8 cellular contexts compared by ENCODE assay signal in the genomic region with DNA sequence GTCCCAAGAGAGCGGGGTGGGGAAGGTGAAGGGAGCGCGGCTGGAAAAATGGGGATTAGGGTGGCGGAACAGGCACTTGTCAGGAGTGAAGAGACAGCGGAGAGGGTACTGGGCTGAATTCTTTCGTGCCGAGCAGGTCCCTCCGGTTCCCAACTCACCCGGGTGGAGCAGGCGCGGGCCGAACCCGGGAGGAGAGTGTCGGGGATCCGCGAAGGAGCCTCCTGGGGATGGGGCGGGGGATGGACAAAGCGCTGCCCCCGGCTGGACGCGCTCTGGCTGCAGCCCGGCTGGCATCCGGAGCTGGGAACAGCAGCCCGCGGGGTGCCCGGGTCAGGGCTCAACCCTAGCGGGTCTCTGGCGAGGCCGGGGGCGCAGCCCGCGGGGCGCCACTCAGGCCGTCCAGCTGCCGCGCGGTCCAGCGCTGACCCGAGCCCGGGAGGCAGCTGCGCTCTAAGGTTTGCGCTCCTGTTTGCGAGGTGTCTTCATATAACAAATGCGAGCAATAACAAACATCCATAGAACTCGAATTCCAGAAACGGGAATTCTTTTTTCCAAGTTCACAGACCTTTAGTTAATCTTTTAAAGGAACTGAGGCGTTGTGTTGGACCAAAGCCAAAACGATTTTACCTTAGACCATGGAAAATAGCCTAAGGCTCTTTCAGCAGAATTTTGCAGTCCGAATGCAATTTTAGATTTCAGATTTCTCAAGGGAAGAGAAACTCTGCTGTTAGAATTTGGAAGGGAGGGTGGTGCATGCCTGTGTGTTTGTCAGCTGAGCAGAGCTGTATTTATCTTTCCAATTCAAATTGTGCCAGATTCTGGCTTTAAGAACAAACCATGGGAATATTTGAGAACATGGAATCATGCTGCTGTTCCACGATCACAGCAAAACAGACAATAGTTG. TPM values are rescaled to one million over a fixed set of nuclear protein-coding genes. Genes with fewer than 3 reads are reported as not detected.
A peak's percentile ranks its signal among the peaks of the same experiment; 100 is the strongest.
DNase-seq lines count a peak whose midpoint lies in the region; ATAC-seq and TF ChIP-seq lines count a peak whose summit lies in the region.

No MANE protein-coding gene starts in this region.

- H3K36me3 Mint-ChIP-seq in glutamatergic neuron (ENCODE audit: unreplicated experiment) (no peaks in the 10 kb centered on the region), neural crest cell (ENCODE audit: low read depth) (no peaks in the 10 kb centered on the region)
- no peaks in the 10 kb centered on the region for H3K36me3 Mint-ChIP-seq in CD4-positive, alpha-beta memory T cell

- H3K27ac Mint-ChIP-seq in glutamatergic neuron (ENCODE audit: unreplicated experiment) (no peak overlapping the region), neural crest cell (ENCODE audit: unreplicated experiment) (no peak overlapping the region)
- H3K27ac Mint-ChIP-seq in CD4-positive, alpha-beta memory T cell = no peak overlapping the region

- H3K4me3 Mint-ChIP-seq in glutamatergic neuron (ENCODE audit: unreplicated experiment) (peak overlapping the region; percentile 84), neural crest cell (peak overlapping the region; percentile 78)
- H3K4me3 Mint-ChIP-seq in CD4-positive, alpha-beta memory T cell = no peak overlapping the region

- ATAC-seq in aorta (ENCODE audit: low FRiP score) (peak; percentile 83), GM21381 (IDR thresholded peaks at IDR 0.05; ENCODE audit: unreplicated experiment) (no peak)

- peak; percentile 33 for DNase-seq in NCI-H82 (lab: John Stamatoyannopoulos, UW)
- no peak for DNase-seq in NCI-H82 treated with DMSO at 0.1 percent for 48 hours (lab: John Stamatoyannopoulos, UW; ENCODE audit: unreplicated experiment)
- DNase-seq in glutamatergic neuron = peak; percentile 39
- peak; percentile 13 for DNase-seq in neural crest cell (ENCODE audit: low read depth, low spot score)
- DNase-seq in aorta = peak; percentile 55 to 82
- DNase-seq in CD4-positive, alpha-beta memory T cell = no peak
- DNase-seq in NCI-H1048 (lab: John Stamatoyannopoulos, UW) = no peak

- no peaks in the 10 kb centered on the region for H3K4me1 ChIP-seq in aorta (ENCODE audit: control insufficient read depth in 1 of 2, insufficient read depth in 2 of 2, low read length in 2 of 2)
- no peaks in the 10 kb centered on the region for H3K4me1 ChIP-seq in CD4-positive, alpha-beta memory T cell (ENCODE audit: insufficient read depth, low read length)

- H3K9me3 Mint-ChIP-seq in glutamatergic neuron (ENCODE audit: unreplicated experiment) (no peaks in the 10 kb centered on the region), neural crest cell (no peaks in the 10 kb centered on the region)
- H3K9me3 Mint-ChIP-seq in CD4-positive, alpha-beta memory T cell = peaks cover 0 to 3% (median 0%) of the 10 kb centered on the region in 8 donors

- no peaks in the 10 kb centered on the region for H3K9me3 ChIP-seq in aorta (ENCODE audit: control insufficient read depth, low read length)
- H3K9me3 ChIP-seq in CD4-positive, alpha-beta memory T cell (ENCODE audit: control insufficient read depth in 1 of 2, low read length in 2 of 2) = no peaks in the 10 kb centered on the region

- intact Hi-C loops in aorta (cut with DNase I) = loop anchor here in 1 of 2 donors (10.0 kb wide), 1 partner anchor 200 kb away; no protein-coding TSS in a partner anchor
- intact Hi-C loops in CD4-positive, alpha-beta memory T cell (cut with micrococcal nuclease) = no loop called here

- peak overlapping the region; percentile 77 to 85 for H3K4me3 ChIP-seq in aorta (ENCODE audit: low read length in 2 of 2)
- no peak overlapping the region for H3K4me3 ChIP-seq in CD4-positive, alpha-beta memory T cell (ENCODE audit: low read length in 2 of 2)

- H3K36me3 ChIP-seq in aorta (ENCODE audit: control insufficient read depth in 1 of 2, insufficient read depth in 2 of 2, low read length in 1 of 2) = no peaks in the 10 kb centered on the region
- H3K36me3 ChIP-seq in CD4-positive, alpha-beta memory T cell (ENCODE audit: insufficient read depth, low read length) = no peaks in the 10 kb centered on the region

- no peaks in the 10 kb centered on the region for H3K4me1 Mint-ChIP-seq in glutamatergic neuron (ENCODE audit: low read depth, unreplicated experiment)
- H3K4me1 Mint-ChIP-seq in neural crest cell = peaks cover 5% of the 10 kb centered on the region
- peaks cover 0 to 4% (median 0%) of the 10 kb centered on the region in 4 donors for H3K4me1 Mint-ChIP-seq in CD4-positive, alpha-beta memory T cell

- POLR2A ChIA-PET in CD4-positive, alpha-beta memory T cell (lab: Charles Lee; ENCODE audit: partially characterized antibody) = no interaction called here

- peaks cover 2% of the 10 kb centered on the region for H3K27me3 Mint-ChIP-seq in glutamatergic neuron (ENCODE audit: unreplicated experiment)
- H3K27me3 Mint-ChIP-seq in neural crest cell (ENCODE audit: low read depth) = peaks cover 75% of the 10 kb centered on the region
- peaks cover 19 to 21% of the 10 kb centered on the region in 2 donors for H3K27me3 Mint-ChIP-seq in CD4-positive, alpha-beta memory T cell

- no peaks in the 10 kb centered on the region for H3K27me3 ChIP-seq in aorta (ENCODE audit: control insufficient read depth in 1 of 2, insufficient read depth in 2 of 2, low read length in 1 of 2)
- peaks cover 6% of the 10 kb centered on the region for H3K27me3 ChIP-seq in CD4-positive, alpha-beta memory T cell (ENCODE audit: insufficient read depth, low read length)

- WGBS in aorta, 2 donors = 0 to 1% methylated on average over 50 of the region's 50 CpGs

- TF ChIP-seq CTCF in glutamatergic neuron (IDR thresholded peaks at IDR 0.05; ENCODE audit: partially characterized antibody, unreplicated experiment) (no peak), neural crest cell (conservative IDR thresholded peaks at IDR 0.05) (no peak)

- CTCF ChIA-PET in CD4-positive, alpha-beta memory T cell (lab: Charles Lee; ENCODE audit: partially characterized antibody) = no interaction called here

- peak overlapping the region; percentile 49 to 52 for H3K27ac ChIP-seq in aorta (ENCODE audit: low read depth in 1 of 2, low read length in 2 of 2)
- H3K27ac ChIP-seq in CD4-positive, alpha-beta memory T cell (ENCODE audit: low read depth, low read length) = no peak overlapping the region

RNA-seq across cellular contexts. Expression of gene NPY5R, which starts 0.7 kb away (rescaled TPM):
- not detected for total RNA-seq in glutamatergic neuron (ENCODE audit: unreplicated experiment)
- 0.12 and 0.20 TPM in 2 replicates for total RNA-seq in neural crest cell
- total RNA-seq in aorta = 1 to 10 TPM; 2.0 to 3.0 TPM
- polyA plus RNA-seq in aorta = 10 to 100 TPM in 1 of 2 donors, 1 to 10 TPM in 1; 3.1 to 15.5 TPM
- not detected for total RNA-seq in CD4-positive, alpha-beta memory T cell
- not detected for polyA plus RNA-seq in CD4-positive, alpha-beta memory T cell

RNA-seq across cellular contexts. Expression of gene NPY1R, which starts 12.0 kb away (rescaled TPM):
- total RNA-seq in glutamatergic neuron (ENCODE audit: unreplicated experiment) (0.54 TPM), neural crest cell (0.41 and 0.49 TPM in 2 replicates), aorta (10 to 100 TPM; 40.2 to 56.4 TPM)
- 100 to 1,000 TPM in 1 of 2 donors, 10 to 100 TPM in 1; 17.2 to 112 TPM for polyA plus RNA-seq in aorta
- not detected for total RNA-seq in CD4-positive, alpha-beta memory T cell
- not detected for polyA plus RNA-seq in CD4-positive, alpha-beta memory T cell

Comparison
In these comparisons a context has a peak if more than half of its experiments do, and no peak if none do; other contexts are left out.
1. DNase-seq: peak in NCI-H82 (single experiment), glutamatergic neuron (single experiment), neural crest cell (single experiment) and aorta (2 of 2); none in NCI-H82 treated with DMSO at 0.1 percent for 48 hours (single experiment), CD4-positive, alpha-beta memory T cell (0 of 5) and NCI-H1048 (single experiment).
2. H3K4me3 Mint-ChIP-seq: peak in glutamatergic neuron (single experiment) and neural crest cell (single experiment); none in CD4-positive, alpha-beta memory T cell (0 of 8).
3. H3K4me3 ChIP-seq: peak in aorta (2 of 2); none in CD4-positive, alpha-beta memory T cell (0 of 2).
4. RNA of gene NPY1R, which starts 12.0 kb away (total RNA-seq): 40.2 to 56.4 TPM in aorta; 0.54 TPM in glutamatergic neuron (single experiment), 0.41 to 0.49 TPM in neural crest cell and not detected in CD4-positive, alpha-beta memory T cell; every median in the first group is over 10 times any median in the second.